In the genomic region with DNA sequence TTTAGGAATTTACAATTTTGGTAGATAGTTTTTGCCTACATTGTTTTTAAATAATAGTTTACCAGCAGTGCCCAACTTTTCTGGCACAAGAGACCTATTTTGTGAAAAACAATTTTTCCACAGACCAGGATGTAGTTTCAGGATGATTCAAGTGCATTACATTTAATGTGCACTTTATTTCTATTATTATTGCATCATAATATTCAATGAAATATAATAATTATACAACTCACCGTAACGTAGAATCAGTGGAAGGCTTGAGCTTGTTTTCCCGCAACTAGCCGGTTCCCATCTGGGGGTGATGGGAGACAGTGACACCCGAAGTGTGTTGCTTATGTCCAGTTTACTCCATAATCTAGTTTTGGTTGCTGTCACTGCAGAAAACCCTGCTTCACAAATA, we compare ENCODE assay signal across 34 cellular contexts.
"Had no signal": no experiment of that assay in that cellular context is flagged by ENCODE, and none has a peak within 500 bp of the region (broad histone marks: within the 10 kb centered on the region; RNA-seq: fewer than 3 reads in every experiment).

No MANE protein-coding gene starts in this region.

- FAIRE-seq: bronchial epithelial cell, colon, TTC549 had no signal

- H3K4me3 Mint-ChIP-seq: activated B cell treated with CpG ODN at 0.5 μM for 24 hours; activated CD4-positive, alpha-beta memory T cell treated with anti-CD3 and anti-CD28 coated beads for 36 hours; activated CD4-positive, alpha-beta T cell treated with anti-CD3 and anti-CD28 coated beads, Interleukin-2, amount 10 ng/mL, durations not matched to agents 24 days and 14 days; activated CD8-positive, alpha-beta T cell treated with anti-CD3 and anti-CD28 coated beads for 36 hours; activated naive CD4-positive, alpha-beta T cell treated with anti-CD3 and anti-CD28 coated beads for 36 hours; activated naive CD8-positive, alpha-beta T cell; activated naive CD8-positive, alpha-beta T cell treated with anti-CD3 and anti-CD28 coated beads, Interleukin-2, amount 10 ng/mL, durations not matched to agents 7 days and 5 days; activated naive CD8-positive, alpha-beta T cell treated with anti-CD3 and anti-CD28 coated beads, Interleukin-2, amount 50 U/mL, for 24 hours; activated T-cell treated with anti-CD3 and anti-CD28 coated beads, Interleukin-2, amount 50 U/mL, for 24 hours; T-helper 1 cell treated with Interleukin-12 subunit alpha and Interleukin-12 subunit beta and Interleukin-4 antibody, amounts not matched to agents 30 μg/mL and 1 μg/mL, for 36 hours; T-helper 2 cell treated with Interferon-gamma antibody and Interleukin-4, amounts not matched to agents 5 μg/mL and 100 μg/mL, for 36 hours had no signal

- DNase-seq: activated B cell treated with CpG ODN at 0.5 μM for 24 hours; activated CD4-positive, alpha-beta memory T cell treated with anti-CD3 and anti-CD28 coated beads for 36 hours; activated CD4-positive, alpha-beta T cell treated with anti-CD3 and anti-CD28 coated beads for 4 hours; activated CD4-positive, alpha-beta T cell treated with anti-CD3 and anti-CD28 coated beads, Interleukin-2, amount 10 ng/mL, durations not matched to agents 24 days and 14 days; activated CD4-positive, alpha-beta T cell treated with anti-CD3 and anti-CD28 coated beads, Interleukin-2, amount 50 U/mL, for 1 hour; activated CD4-positive, alpha-beta T cell treated with anti-CD3 and anti-CD28 coated beads, Interleukin-2, amount 50 U/mL, for 4 hours; activated CD4-positive, CD25-positive, alpha-beta regulatory T cell treated with anti-CD3 and anti-CD28 coated beads, Interleukin-2, amount 50 U/mL, for 72 hours; activated CD8-positive, alpha-beta memory T cell treated with anti-CD3 and anti-CD28 coated beads, Interleukin-2, amount 50 U/mL, for 48 hours; activated CD8-positive, alpha-beta T cell treated with anti-CD3 and anti-CD28 coated beads for 36 hours; activated effector memory CD4-positive, alpha-beta T cell treated with anti-CD3 and anti-CD28 coated beads, Interleukin-2, amount 50 U/mL, for 16 hours; activated gamma-delta T cell treated with Interleukin-2 at 50 U/mL for 16 hours; activated naive CD4-positive, alpha-beta T cell; activated naive CD4-positive, alpha-beta T cell treated with anti-CD3 and anti-CD28 coated beads for 36 hours; activated naive CD4-positive, alpha-beta T cell treated with anti-CD3 and anti-CD28 coated beads, Interleukin-2, amount 50 U/mL, for 16 hours; activated naive CD8-positive, alpha-beta T cell treated with anti-CD3 and anti-CD28 coated beads, Interleukin-2, amount 10 ng/mL, durations not matched to agents 7 days and 5 days; activated naive CD8-positive, alpha-beta T cell treated with anti-CD3 and anti-CD28 coated beads, Interleukin-2, amount 50 U/mL, for 24 hours; activated T-cell treated with anti-CD3 and anti-CD28 coated beads, Interleukin-2, amount 50 U/mL, for 24 hours; activated T-cell treated with anti-CD3 and anti-CD28 coated beads, Interleukin-2, amount 50 U/mL, for 48 hours; amygdala; anterior cingulate cortex; central memory CD4-positive, alpha-beta T cell; T-helper 2 cell; T-helper 9 cell had no signal

- H3K36me3 ChIP-seq: ascending aorta, cardiac muscle cell had no signal

- H3K9me3 ChIP-seq: ascending aorta had no signal

- H3K27ac ChIP-seq: ascending aorta, cardiac muscle cell, coronary artery, VCaP had no signal

- ATAC-seq: activated CD8-positive, alpha-beta T cell treated with anti-CD3 and anti-CD28 coated beads for 36 hours; activated naive CD8-positive, alpha-beta T cell treated with anti-CD3 and anti-CD28 coated beads, Interleukin-2, amount 50 U/mL, for 24 hours had no signal

- H3K27me3 ChIP-seq: ascending aorta, cardiac muscle cell had no signal

- H3K9me3 Mint-ChIP-seq: activated B cell treated with CpG ODN at 0.5 μM for 24 hours; activated CD4-positive, alpha-beta memory T cell treated with anti-CD3 and anti-CD28 coated beads for 36 hours; activated CD8-positive, alpha-beta T cell treated with anti-CD3 and anti-CD28 coated beads for 36 hours; activated naive CD4-positive, alpha-beta T cell treated with anti-CD3 and anti-CD28 coated beads for 36 hours; activated naive CD8-positive, alpha-beta T cell treated with anti-CD3 and anti-CD28 coated beads, Interleukin-2, amount 10 ng/mL, durations not matched to agents 7 days and 5 days; activated naive CD8-positive, alpha-beta T cell treated with anti-CD3 and anti-CD28 coated beads, Interleukin-2, amount 50 U/mL, for 24 hours; activated T-cell treated with anti-CD3 and anti-CD28 coated beads, Interleukin-2, amount 50 U/mL, for 24 hours; T-helper 1 cell treated with Interleukin-12 subunit alpha and Interleukin-12 subunit beta and Interleukin-4 antibody, amounts not matched to agents 30 μg/mL and 1 μg/mL, for 36 hours; T-helper 2 cell treated with Interferon-gamma antibody and Interleukin-4, amounts not matched to agents 5 μg/mL and 100 μg/mL, for 36 hours had no signal

- H3K27me3 Mint-ChIP-seq: activated B cell treated with CpG ODN at 0.5 μM for 24 hours; activated CD8-positive, alpha-beta T cell treated with anti-CD3 and anti-CD28 coated beads for 36 hours; activated naive CD8-positive, alpha-beta T cell; activated naive CD8-positive, alpha-beta T cell treated with anti-CD3 and anti-CD28 coated beads, Interleukin-2, amount 50 U/mL, for 24 hours; activated T-cell treated with anti-CD3 and anti-CD28 coated beads, Interleukin-2, amount 50 U/mL, for 24 hours had no signal

- H3K27ac Mint-ChIP-seq: activated B cell treated with CpG ODN at 0.5 μM for 24 hours; activated CD4-positive, alpha-beta memory T cell treated with anti-CD3 and anti-CD28 coated beads for 36 hours; activated CD4-positive, alpha-beta T cell treated with anti-CD3 and anti-CD28 coated beads, Interleukin-2, amount 10 ng/mL, durations not matched to agents 24 days and 14 days; activated CD8-positive, alpha-beta T cell treated with anti-CD3 and anti-CD28 coated beads for 36 hours; activated naive CD4-positive, alpha-beta T cell treated with anti-CD3 and anti-CD28 coated beads for 36 hours; activated naive CD8-positive, alpha-beta T cell; activated naive CD8-positive, alpha-beta T cell treated with anti-CD3 and anti-CD28 coated beads, Interleukin-2, amount 10 ng/mL, durations not matched to agents 7 days and 5 days; activated naive CD8-positive, alpha-beta T cell treated with anti-CD3 and anti-CD28 coated beads, Interleukin-2, amount 50 U/mL, for 24 hours; activated T-cell treated with anti-CD3 and anti-CD28 coated beads, Interleukin-2, amount 50 U/mL, for 24 hours; brain; T-helper 1 cell treated with Interleukin-12 subunit alpha and Interleukin-12 subunit beta and Interleukin-4 antibody, amounts not matched to agents 30 μg/mL and 1 μg/mL, for 36 hours; T-helper 2 cell treated with Interferon-gamma antibody and Interleukin-4, amounts not matched to agents 5 μg/mL and 100 μg/mL, for 36 hours had no signal

- H3K4me3 ChIP-seq: ascending aorta, cardiac muscle cell, coronary artery had no signal
